8 cellular contexts compared by ENCODE assay signal in genomic region chrX:18674417-18674787, GRCh38. TPM values are rescaled to one million over a fixed set of nuclear protein-coding genes. Genes with fewer than 3 reads are reported as not detected.
A peak's percentile ranks its signal among the peaks of the same experiment; 100 is the strongest.
DNase-seq lines count a peak whose midpoint lies in the region; ATAC-seq and TF ChIP-seq lines count a peak whose summit lies in the region.

No MANE protein-coding gene starts in this region.

- H2BK12ac ChIP-seq in trophoblast cell (ENCODE audit: low read length): peak overlapping the region; percentile 40

- no peaks in the 10 kb centered on the region for H3K9me3 ChIP-seq in CD8-positive, alpha-beta memory T cell (ENCODE audit: low read length)
- H3K9me3 ChIP-seq in HUES48 (ENCODE audit: control insufficient read depth, insufficient read depth, low read length) (peaks cover 5% of the 10 kb centered on the region; the same call in 1 of the 2 replicates), trophoblast cell (ENCODE audit: insufficient read depth, low read depth, low read length) (no peaks in the 10 kb centered on the region)

- peak overlapping the region; percentile 77 for H3K4me2 ChIP-seq in trophoblast cell (ENCODE audit: low read length)

- H3K9me3 Mint-ChIP-seq in CD8-positive, alpha-beta memory T cell: peaks cover 0 to 6% (median 0%) of the 10 kb centered on the region in 5 donors

- no peak overlapping the region for H2BK120ac ChIP-seq in trophoblast cell (ENCODE audit: insufficient read depth, low read length, poor library complexity)

- no CpG with 5 or more reads among the region's 19 CpGs for WGBS in trophoblast cell (ENCODE audit: extremely low coverage, insufficient coverage, insufficient read length)

- H3K4me3 ChIP-seq in CD8-positive, alpha-beta memory T cell (ENCODE audit: low read length): peak overlapping the region; percentile 60
- H3K4me3 ChIP-seq in HUES48 (ENCODE audit: low read depth, low read length) (peak overlapping the region; percentile 84), fibroblast of villous mesenchyme (ENCODE audit: low read depth, low read length) (peak overlapping the region; percentile 64), trophoblast cell (ENCODE audit: low read depth, low read length) (peak overlapping the region; percentile 64)

- peaks cover 7% of the 10 kb centered on the region for H3K79me1 ChIP-seq in trophoblast cell (ENCODE audit: low read length)

- H4K8ac ChIP-seq in trophoblast cell (ENCODE audit: low read depth, low read length): peak overlapping the region; percentile 65

- H3K27me3 ChIP-seq in CD8-positive, alpha-beta memory T cell (ENCODE audit: insufficient read depth, low read length, poor library complexity, severe bottlenecking): no peaks in the 10 kb centered on the region
- H3K27me3 ChIP-seq in HUES48 (ENCODE audit: control insufficient read depth, insufficient read depth, low read length): no peaks in the 10 kb centered on the region
- no peaks in the 10 kb centered on the region for H3K27me3 ChIP-seq in trophoblast cell (ENCODE audit: insufficient read depth, low read length)

- no peak overlapping the region for H3K14ac ChIP-seq in trophoblast cell (ENCODE audit: low read length)

- no peaks in the 10 kb centered on the region for H3K79me2 ChIP-seq in trophoblast cell (ENCODE audit: control insufficient read depth, insufficient read depth, low read length, poor library complexity)

- CTCF ChIA-PET in CD8-positive, alpha-beta memory T cell (lab: Charles Lee): no interaction called here

- H3K9ac ChIP-seq in HUES48 (ENCODE audit: low read depth, low read length): peak overlapping the region; percentile 51; the same call in 1 of the 2 replicates
- H3K9ac ChIP-seq in trophoblast cell (ENCODE audit: low read length): no peak overlapping the region

- no peak overlapping the region for H2AK5ac ChIP-seq in trophoblast cell (ENCODE audit: low read length)

- H3K27ac Mint-ChIP-seq in CD8-positive, alpha-beta memory T cell: peak overlapping the region in 7 of 8 donors; percentile 42 to 96 (median 81)

- H3K4me3 Mint-ChIP-seq in CD8-positive, alpha-beta memory T cell: peak overlapping the region; percentile 80 to 93 (median 83)

- H3K36me3 ChIP-seq in CD8-positive, alpha-beta memory T cell (ENCODE audit: insufficient read depth, low read length): no peaks in the 10 kb centered on the region
- H3K36me3 ChIP-seq in HUES48 (ENCODE audit: control insufficient read depth, insufficient read depth, low read length): no peaks in the 10 kb centered on the region
- H3K36me3 ChIP-seq in trophoblast cell (ENCODE audit: control insufficient read depth in 1 of 2, insufficient read depth in 2 of 2, low read length in 2 of 2): no peaks in the 10 kb centered on the region

- H3K36me3 Mint-ChIP-seq in CD8-positive, alpha-beta memory T cell: peaks cover 0 to 2% (median 0%) of the 10 kb centered on the region in 3 donors

- H3K18ac ChIP-seq in trophoblast cell (ENCODE audit: low read length): no peak overlapping the region

- H3K23ac ChIP-seq in trophoblast cell (ENCODE audit: low read length): no peak overlapping the region

- no peaks in the 10 kb centered on the region for H3K4me1 ChIP-seq in CD8-positive, alpha-beta memory T cell (ENCODE audit: insufficient read depth, low read length)
- H3K4me1 ChIP-seq in HUES48 (ENCODE audit: control insufficient read depth, insufficient read depth, low read length) (no peaks in the 10 kb centered on the region), trophoblast cell (ENCODE audit: control insufficient read depth in 1 of 2, insufficient read depth in 2 of 2, low read length in 2 of 2) (peaks cover 0 to 3% of the 10 kb centered on the region in 2 experiments)

- peak; percentile 46 for ATAC-seq in GM21515 (IDR thresholded peaks at IDR 0.05; ENCODE audit: unreplicated experiment)

- H3K27ac ChIP-seq in CD8-positive, alpha-beta memory T cell (ENCODE audit: low read depth, low read length): no peak overlapping the region
- H3K27ac ChIP-seq in HUES48 (ENCODE audit: low read depth, low read length) (no peak overlapping the region), trophoblast cell (ENCODE audit: low read depth, low read length) (no peak overlapping the region)

- POLR2A ChIA-PET in CD8-positive, alpha-beta memory T cell (lab: Charles Lee): no interaction called here

- peaks cover 0 to 11% of the 10 kb centered on the region in 2 donors for H3K27me3 Mint-ChIP-seq in CD8-positive, alpha-beta memory T cell

- no peak overlapping the region for H2AFZ ChIP-seq in trophoblast cell (ENCODE audit: insufficient read depth, low read length, poor library complexity)

- DNase-seq in CD8-positive, alpha-beta memory T cell: peak in 3 of 5 donors; percentile 3 to 47 (median 10)
- peak; percentile 39 for DNase-seq in activated T-cell treated with anti-CD3 and anti-CD28 coated beads, Interleukin-2, amount 50 U/mL, for 1 hour
- DNase-seq in fibroblast of villous mesenchyme (ENCODE audit: low read depth): no peak
- DNase-seq in trophoblast cell: no peak
- no peak for DNase-seq in NCI-H1436 (lab: John Stamatoyannopoulos, UW)
- no peak for DNase-seq in NAMALWA (ENCODE audit: low spot score)

- H3K4ac ChIP-seq in trophoblast cell (ENCODE audit: low read depth, low read length): no peak overlapping the region

- H4K12ac ChIP-seq in trophoblast cell (ENCODE audit: low read depth, low read length): peak overlapping the region; percentile 75

- H2BK5ac ChIP-seq in trophoblast cell (ENCODE audit: low read depth, low read length, poor library complexity): peak overlapping the region; percentile 21

- no peak for TF ChIP-seq CTCF in fibroblast of villous mesenchyme (IDR thresholded peaks at IDR 0.05; ENCODE audit: insufficient read depth, low read depth, low read length)

- H4K91ac ChIP-seq in trophoblast cell (ENCODE audit: low read depth, low read length): peak overlapping the region; percentile 24

- H3K4me1 Mint-ChIP-seq in CD8-positive, alpha-beta memory T cell: peaks cover 7 to 12% (median 8%) of the 10 kb centered on the region in 3 donors

RNA-seq across cellular contexts. Expression of gene RS1, which starts 2.5 kb away (rescaled TPM):
- not detected for total RNA-seq in CD8-positive, alpha-beta memory T cell
- not detected for polyA plus RNA-seq in CD8-positive, alpha-beta memory T cell
- not detected in 2 replicates for total RNA-seq in fibroblast of villous mesenchyme
- polyA plus RNA-seq in trophoblast cell (2013): 0.03 and 0.05 TPM in 2 replicates

RNA-seq across cellular contexts. Expression of gene PPEF1, which starts 33.0 kb away (rescaled TPM):
- not detected for total RNA-seq in CD8-positive, alpha-beta memory T cell
- not detected for polyA plus RNA-seq in CD8-positive, alpha-beta memory T cell
- total RNA-seq in fibroblast of villous mesenchyme: not detected in 2 replicates
- polyA plus RNA-seq in trophoblast cell (2013): 0.11 and 0.18 TPM in 2 replicates

Comparison
In these comparisons a context has a peak if more than half of its experiments do, and no peak if none do; other contexts are left out.
1. DNase-seq: peak in CD8-positive, alpha-beta memory T cell (3 of 5) and activated T-cell treated with anti-CD3 and anti-CD28 coated beads, Interleukin-2, amount 50 U/mL, for 1 hour (single experiment); none in fibroblast of villous mesenchyme (single experiment), trophoblast cell (0 of 2), NCI-H1436 (single experiment) and NAMALWA (single experiment).
2. Peak in every context shown above with its lines, with median percentiles within 50 percentile points of each other: H3K4me3 ChIP-seq.